ENCODE assay signal across 14 cellular contexts in the genomic region with DNA sequence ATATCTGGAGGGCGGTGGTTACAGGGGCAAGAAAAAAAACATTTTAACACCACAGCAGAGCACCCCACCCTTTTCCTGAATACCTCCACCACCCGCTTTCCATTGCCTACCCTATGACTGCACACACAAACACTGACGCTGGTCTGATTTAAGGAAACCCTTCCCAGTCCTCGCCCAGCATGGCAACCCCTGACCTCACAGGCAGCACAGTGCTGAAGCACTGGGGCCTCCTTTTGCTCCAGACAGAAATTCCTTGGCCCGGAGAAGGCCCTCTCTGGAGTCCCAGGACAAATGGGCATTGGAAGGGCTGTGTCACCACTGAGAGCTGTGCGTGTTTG. TPM values are rescaled to one million over a fixed set of nuclear protein-coding genes. Genes with fewer than 3 reads are reported as not detected.
DNase-seq lines count a peak whose midpoint lies in the region; ATAC-seq and TF ChIP-seq lines count a peak whose summit lies in the region.
"Had no signal": no experiment of that assay in that cellular context is flagged by ENCODE, and none has a peak within 500 bp of the region (broad histone marks: within the 10 kb centered on the region; RNA-seq: fewer than 3 reads in every experiment).

No MANE protein-coding gene starts in this region.

- no peak overlapping the region for H3K27ac Mint-ChIP-seq in activated T-cell treated with anti-CD3 and anti-CD28 coated beads, Interleukin-2, amount 50 U/mL, for 72 hours
- H3K27ac Mint-ChIP-seq in activated T-helper 1 cell treated with anti-CD3 and anti-CD28 coated beads, Interleukin-12 subunit alpha, Interleukin-12 subunit beta, Interleukin-2, Interleukin-4 antibody, amounts not matched to agents 30 ng/mL and 10 ng/mL and 1 ng/mL, durations not matched to agents 14 hours and 24 hours and 36 hours, result peak overlapping the region; percentile 27
- H3K27ac Mint-ChIP-seq in type B pancreatic cell, result peak overlapping the region; percentile 32

- peaks cover 54% of the 10 kb centered on the region for H3K4me1 Mint-ChIP-seq in activated T-cell treated with anti-CD3 and anti-CD28 coated beads, Interleukin-2, amount 50 U/mL, for 4 hours (ENCODE audit: low read depth)
- H3K4me1 Mint-ChIP-seq in activated T-cell treated with anti-CD3 and anti-CD28 coated beads, Interleukin-2, amount 50 U/mL, for 72 hours (ENCODE audit: low read depth), result peaks cover 66% of the 10 kb centered on the region
- peaks cover 80% of the 10 kb centered on the region for H3K4me1 Mint-ChIP-seq in activated T-helper 1 cell treated with anti-CD3 and anti-CD28 coated beads, Interleukin-12 subunit alpha, Interleukin-12 subunit beta, Interleukin-2, Interleukin-4 antibody, amounts not matched to agents 30 ng/mL and 10 ng/mL and 1 ng/mL, durations not matched to agents 14 hours and 24 hours and 36 hours (ENCODE audit: low read depth)
- H3K4me1 Mint-ChIP-seq in type B pancreatic cell (ENCODE audit: unreplicated experiment), result peaks cover 13% of the 10 kb centered on the region

- H3K36me3 ChIP-seq in right lobe of liver, result no peaks in the 10 kb centered on the region

- no peak overlapping the region for H3K4me3 ChIP-seq in right lobe of liver

- H3K27me3 ChIP-seq in right lobe of liver, result no peaks in the 10 kb centered on the region

- H3K36me3 Mint-ChIP-seq in activated T-cell treated with anti-CD3 and anti-CD28 coated beads, Interleukin-2, amount 50 U/mL, for 4 hours (ENCODE audit: insufficient read depth), result no peaks in the 10 kb centered on the region
- no peaks in the 10 kb centered on the region for H3K36me3 Mint-ChIP-seq in activated T-cell treated with anti-CD3 and anti-CD28 coated beads, Interleukin-2, amount 50 U/mL, for 72 hours (ENCODE audit: insufficient read depth in 2 of 2)
- H3K36me3 Mint-ChIP-seq in activated T-helper 1 cell treated with anti-CD3 and anti-CD28 coated beads, Interleukin-12 subunit alpha, Interleukin-12 subunit beta, Interleukin-2, Interleukin-4 antibody, amounts not matched to agents 30 ng/mL and 10 ng/mL and 1 ng/mL, durations not matched to agents 14 hours and 24 hours and 36 hours (ENCODE audit: low read depth), result peaks cover 5% of the 10 kb centered on the region
- H3K36me3 Mint-ChIP-seq in type B pancreatic cell, result no peaks in the 10 kb centered on the region

- peaks cover 0 to 28% (median 5%) of the 10 kb centered on the region in 4 donors for H3K4me1 ChIP-seq in right lobe of liver

- TF ChIP-seq POLR2A in right lobe of liver (IDR thresholded peaks at IDR 0.05), result no peak

- peak overlapping the region in 2 of 3 donors; percentile 33 to 60 for H3K27ac ChIP-seq in right lobe of liver

- H3K4me3 Mint-ChIP-seq in activated T-cell treated with anti-CD3 and anti-CD28 coated beads, Interleukin-2, amount 50 U/mL, for 4 hours, result peak overlapping the region; percentile 37
- no peak overlapping the region for H3K4me3 Mint-ChIP-seq in activated T-cell treated with anti-CD3 and anti-CD28 coated beads, Interleukin-2, amount 50 U/mL, for 72 hours
- H3K4me3 Mint-ChIP-seq in activated T-helper 1 cell treated with anti-CD3 and anti-CD28 coated beads, Interleukin-12 subunit alpha, Interleukin-12 subunit beta, Interleukin-2, Interleukin-4 antibody, amounts not matched to agents 30 ng/mL and 10 ng/mL and 1 ng/mL, durations not matched to agents 14 hours and 24 hours and 36 hours, result no peak overlapping the region
- H3K4me3 Mint-ChIP-seq in type B pancreatic cell, result no peak overlapping the region
- H3K4me3 Mint-ChIP-seq: nephron had no signal

- WGBS in right lobe of liver (ENCODE audit: insufficient coverage, low coverage, low lambda C conversion rate, missing lambda C conversion rate), result 61% methylated on average over 4 of the region's 6 CpGs

- intact Hi-C loops in activated T-helper 1 cell treated with anti-CD3 and anti-CD28 coated beads, Interleukin-12 subunit alpha, Interleukin-12 subunit beta, Interleukin-2, Interleukin-4 antibody, amounts not matched to agents 30 ng/mL and 10 ng/mL and 1 ng/mL, durations not matched to agents 14 hours and 24 hours and 36 hours (cut with micrococcal nuclease), result no loop called here
- intact Hi-C loops in right lobe of liver (cut with DNase I), result no loop called here

- no peak for ATAC-seq in activated T-cell treated with anti-CD3 and anti-CD28 coated beads, Interleukin-2, amount 50 U/mL, for 4 hours
- ATAC-seq in activated T-cell treated with anti-CD3 and anti-CD28 coated beads, Interleukin-2, amount 50 U/mL, for 72 hours (replicated peaks in 1 of 2), result no peak
- ATAC-seq in right lobe of liver, result no peak

- no peaks in the 10 kb centered on the region for H3K27me3 Mint-ChIP-seq in activated T-cell treated with anti-CD3 and anti-CD28 coated beads, Interleukin-2, amount 50 U/mL, for 4 hours (ENCODE audit: low read depth)
- no peaks in the 10 kb centered on the region for H3K27me3 Mint-ChIP-seq in activated T-cell treated with anti-CD3 and anti-CD28 coated beads, Interleukin-2, amount 50 U/mL, for 72 hours (ENCODE audit: low read depth)
- peaks cover 1% of the 10 kb centered on the region for H3K27me3 Mint-ChIP-seq in activated T-helper 1 cell treated with anti-CD3 and anti-CD28 coated beads, Interleukin-12 subunit alpha, Interleukin-12 subunit beta, Interleukin-2, Interleukin-4 antibody, amounts not matched to agents 30 ng/mL and 10 ng/mL and 1 ng/mL, durations not matched to agents 14 hours and 24 hours and 36 hours (ENCODE audit: insufficient read depth)
- H3K27me3 Mint-ChIP-seq in type B pancreatic cell, result peaks cover 5% of the 10 kb centered on the region

- no peak for TF ChIP-seq CTCF in right lobe of liver (IDR thresholded peaks at IDR 0.05)
- no peak for TF ChIP-seq CTCF in type B pancreatic cell (conservative IDR thresholded peaks at IDR 0.05)
- no peak for TF ChIP-seq CTCF in GM10266 (IDR thresholded peaks at IDR 0.05; ENCODE audit: control insufficient read depth, insufficient read depth, low read depth, missing control alignments)

- no peaks in the 10 kb centered on the region for H3K9me3 Mint-ChIP-seq in activated T-cell treated with anti-CD3 and anti-CD28 coated beads, Interleukin-2, amount 50 U/mL, for 4 hours
- H3K9me3 Mint-ChIP-seq in activated T-cell treated with anti-CD3 and anti-CD28 coated beads, Interleukin-2, amount 50 U/mL, for 72 hours, result no peaks in the 10 kb centered on the region
- H3K9me3 Mint-ChIP-seq in activated T-helper 1 cell treated with anti-CD3 and anti-CD28 coated beads, Interleukin-12 subunit alpha, Interleukin-12 subunit beta, Interleukin-2, Interleukin-4 antibody, amounts not matched to agents 30 ng/mL and 10 ng/mL and 1 ng/mL, durations not matched to agents 14 hours and 24 hours and 36 hours, result no peaks in the 10 kb centered on the region
- H3K9me3 Mint-ChIP-seq in type B pancreatic cell, result no peaks in the 10 kb centered on the region
- H3K9me3 Mint-ChIP-seq: nephron had no signal

- DNase-seq in activated T-cell treated with anti-CD3 and anti-CD28 coated beads, Interleukin-2, amount 50 U/mL, for 4 hours, result no peak
- no peak for DNase-seq in activated T-cell treated with anti-CD3 and anti-CD28 coated beads, Interleukin-2, amount 50 U/mL, for 72 hours
- no peak for DNase-seq in activated T-helper 1 cell treated with anti-CD3 and anti-CD28 coated beads, Interleukin-12 subunit alpha, Interleukin-12 subunit beta, Interleukin-2, Interleukin-4 antibody, amounts not matched to agents 30 ng/mL and 10 ng/mL and 1 ng/mL, durations not matched to agents 14 hours and 24 hours and 36 hours (ENCODE audit: low spot score)
- DNase-seq in right lobe of liver (no peak), type B pancreatic cell (ENCODE audit: extremely low spot score, unreplicated experiment) (no peak), GM10266 (ENCODE audit: extremely low spot score) (no peak), NCI-H2081 (lab: John Stamatoyannopoulos, UW) (no peak), NCI-H1048 (lab: John Stamatoyannopoulos, UW) (no peak)
- DNase-seq: DMS53, kidney, NCI-H1092 treated with DMSO at 0.1 percent for 48 hours, NCI-H2227 treated with DMSO at 0.1 percent for 48 hours, OCI-M1 had no signal

- no peaks in the 10 kb centered on the region for H3K9me3 ChIP-seq in right lobe of liver

RNA-seq across cellular contexts. Expression of a gene that starts 39.2 kb away (rescaled TPM):
- total RNA-seq in activated T-cell treated with anti-CD3 and anti-CD28 coated beads, Interleukin-2, amount 50 U/mL, for 4 hours, result 10 to 100 TPM; 33.5 to 57.1 (median 56.5) TPM
- 100 to 1,000 TPM; 122 to 242 TPM for total RNA-seq in activated T-cell treated with anti-CD3 and anti-CD28 coated beads, Interleukin-2, amount 50 U/mL, for 72 hours
- 140 and 141 TPM in 2 replicates for total RNA-seq in activated T-helper 1 cell treated with anti-CD3 and anti-CD28 coated beads, Interleukin-12 subunit alpha, Interleukin-12 subunit beta, Interleukin-2, Interleukin-4 antibody, amounts not matched to agents 30 ng/mL and 10 ng/mL and 1 ng/mL, durations not matched to agents 14 hours and 24 hours and 36 hours
- 10 to 100 TPM in 3 of 6 experiments, 1 to 10 TPM in 3; 2.3 to 47.7 (median 10.8) TPM for total RNA-seq in right lobe of liver
- 16.3 and 61.6 TPM in 2 replicates for total RNA-seq in type B pancreatic cell (ENCODE audit: low replicate concordance)
